In genomic region chr1:158494737-158495136, GRCh38 we compare ENCODE assay signal across 32 cellular contexts.
"Had no signal": no experiment of that assay in that cellular context is flagged by ENCODE, and none has a peak within 500 bp of the region (broad histone marks: within the 10 kb centered on the region; RNA-seq: fewer than 3 reads in every experiment).

No MANE protein-coding gene starts in this region.

- DNase-seq: Kasumi-1, MG63, NCI-H1048, NCI-H1092 treated with DMSO at 0.1 percent for 48 hours, NCI-H1417, NCI-H1436, NCI-H146, NCI-H1694, NCI-H187, NCI-H1930, NCI-H2029 treated with DMSO at 0.1 percent for 48 hours, NCI-H2081 treated with DMSO at 0.1 percent for 48 hours, NCI-H2107, NCI-H2171, NCI-H226, NCI-H446 treated with DMSO at 0.1 percent for 48 hours, NCI-H510A, NCI-H524, NCI-H526, NCI-H69, NCI-H748 treated with DMSO at 0.1 percent for 48 hours, NCI-H82, PC-9, SHP77, SIG-M5, SJCRH30, SW 1271 had no signal

- H2AFZ ChIP-seq: PC-9 had no signal

- H3K9me3 ChIP-seq: MG63, SJCRH30 had no signal

- H3K27ac ChIP-seq: KMS-11, PC-9, RWPE1, SJCRH30, SK-N-MC had no signal

- H3K27me3 ChIP-seq: SJCRH30 had no signal

- H3K4me3 ChIP-seq: MG63, PC-9, SJCRH30, SK-N-MC had no signal

- H3K9ac ChIP-seq: KMS-11 had no signal

- H3K4me2 ChIP-seq: KMS-11, PC-9 had no signal

- ATAC-seq: Panc1, Right ventricle myocardium inferior had no signal

- H3K36me3 ChIP-seq: MG63, SJCRH30 had no signal
